In the genomic region with DNA sequence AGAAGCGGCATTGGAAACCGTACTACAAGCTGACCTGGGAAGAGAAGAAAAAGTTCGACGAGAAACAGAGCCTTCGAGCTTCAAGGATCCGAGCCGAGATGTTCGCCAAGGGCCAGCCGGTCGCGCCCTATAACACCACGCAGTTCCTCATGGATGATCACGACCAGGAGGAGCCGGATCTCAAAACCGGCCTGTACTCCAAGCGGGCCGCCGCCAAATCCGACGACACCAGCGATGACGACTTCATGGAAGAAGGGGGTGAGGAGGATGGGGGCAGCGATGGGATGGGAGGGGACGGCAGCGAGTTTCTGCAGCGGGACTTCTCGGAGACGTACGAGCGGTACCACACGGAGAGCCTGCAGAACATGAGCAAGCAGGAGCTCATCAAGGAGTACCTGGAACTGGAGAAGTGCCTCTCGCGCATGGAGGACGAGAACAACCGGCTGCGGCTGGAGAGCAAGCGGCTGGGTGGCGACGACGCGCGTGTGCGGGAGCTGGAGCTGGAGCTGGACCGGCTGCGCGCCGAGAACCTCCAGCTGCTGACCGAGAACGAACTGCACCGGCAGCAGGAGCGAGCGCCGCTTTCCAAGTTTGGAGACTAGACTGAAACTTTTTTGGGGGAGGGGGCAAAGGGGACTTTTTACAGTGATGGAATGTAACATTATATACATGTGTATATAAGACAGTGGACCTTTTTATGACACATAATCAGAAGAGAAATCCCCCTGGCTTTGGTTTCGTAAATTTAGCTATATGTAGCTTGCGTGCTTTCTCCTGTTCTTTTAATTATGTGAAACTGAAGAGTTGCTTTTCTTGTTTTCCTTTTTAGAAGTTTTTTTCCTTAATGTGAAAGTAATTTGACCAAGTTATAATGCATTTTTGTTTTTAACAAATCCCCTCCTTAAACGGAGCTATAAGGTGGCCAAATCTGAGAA, we compare ENCODE assay signal across 7 cellular contexts. TPM values are rescaled to one million over a fixed set of nuclear protein-coding genes. Genes with fewer than 3 reads are reported as not detected.
DNase-seq lines count a peak whose midpoint lies in the region; TF ChIP-seq lines count a peak whose summit lies in the region.

No MANE protein-coding gene starts in this region.

- no peaks in the 10 kb centered on the region for H3K9me3 ChIP-seq in endodermal cell (ENCODE audit: control insufficient read depth, low read length)

- WGBS in endodermal cell (ENCODE audit: insufficient coverage in 1 of 2, insufficient read length in 1 of 2), 2 experiments, result 1 to 3% methylated on average over 25 to 55 of the region's 56 CpGs

- no peaks in the 10 kb centered on the region for H3K27me3 Mint-ChIP-seq in endodermal cell (ENCODE audit: insufficient read depth)
- H3K27me3 Mint-ChIP-seq in mesothelial cell of epicardium (ENCODE audit: low read depth), result no peaks in the 10 kb centered on the region

- H3K4me3 Mint-ChIP-seq in endodermal cell (peak overlapping the region; percentile 96), mesothelial cell of epicardium (peak overlapping the region; percentile 98)

- H3K27me3 ChIP-seq in GM06990 (replicated peaks; ENCODE audit: control insufficient read depth, insufficient read depth, low read length), result no peaks in the 10 kb centered on the region
- no peaks in the 10 kb centered on the region for H3K27me3 ChIP-seq in endodermal cell (ENCODE audit: control insufficient read depth, insufficient read depth, low read length, poor library complexity, severe bottlenecking)

- peaks cover 10% of the 10 kb centered on the region for H3K4me1 ChIP-seq in endodermal cell (ENCODE audit: control insufficient read depth, insufficient read depth, low read length)

- H3K4me3 ChIP-seq in GM06990 (replicated peaks; ENCODE audit: low read depth, low read length) (peak overlapping the region; percentile 98), endodermal cell (ENCODE audit: low read length) (peak overlapping the region; percentile 99)

- TF ChIP-seq CTCF in GM06990 (IDR thresholded peaks at IDR 0.05; ENCODE audit: insufficient read depth, low read length, poor library complexity, severe bottlenecking), result no peak
- TF ChIP-seq CTCF in endodermal cell (conservative IDR thresholded peaks at IDR 0.05), result no peak
- TF ChIP-seq CTCF in mesothelial cell of epicardium (IDR thresholded peaks at IDR 0.05; ENCODE audit: unreplicated experiment), result no peak

- H3K4me1 Mint-ChIP-seq in endodermal cell (peaks cover 28% of the 10 kb centered on the region), mesothelial cell of epicardium (peaks cover 33% of the 10 kb centered on the region)

- H3K27ac ChIP-seq in endodermal cell (ENCODE audit: low read depth, low read length) (peak overlapping the region; percentile 98), substantia nigra (ENCODE audit: low read depth, low read length, poor library complexity, severe bottlenecking) (peak overlapping the region; percentile 92)

- H3K9me3 Mint-ChIP-seq in endodermal cell (no peaks in the 10 kb centered on the region), mesothelial cell of epicardium (no peaks in the 10 kb centered on the region)

- peak overlapping the region; percentile 89 for H3K9ac ChIP-seq in endodermal cell (ENCODE audit: extremely low read depth, low read length, poor library complexity, severe bottlenecking)

- H3K27ac Mint-ChIP-seq in endodermal cell, result peak overlapping the region; percentile 98
- H3K27ac Mint-ChIP-seq in mesothelial cell of epicardium, result peak overlapping the region; percentile 100

- H3K36me3 Mint-ChIP-seq in endodermal cell (ENCODE audit: low read depth) (no peaks in the 10 kb centered on the region), mesothelial cell of epicardium (no peaks in the 10 kb centered on the region)

- DNase-seq in GM06990 (ENCODE audit: extremely low read depth, insufficient read length), result peak; percentile 73
- peak; percentile 49 for DNase-seq in MV-4-11 (lab: John Stamatoyannopoulos, UW)
- peak; percentile 13 to 43 for DNase-seq in activated CD4-positive, alpha-beta T cell treated with anti-CD3 and anti-CD28 coated beads, Interleukin-2, amount 50 U/mL, for 24 hours (ENCODE audit: low read depth in 1 of 2, low spot score in 1 of 2)
- peak; percentile 81 for DNase-seq in endodermal cell
- DNase-seq in mesothelial cell of epicardium (ENCODE audit: low spot score in 2 of 2, unreplicated experiment in 2 of 2), result peak in 1 of 2 experiments; percentile 58
- DNase-seq in substantia nigra (lab: John Stamatoyannopoulos, UW), result peak in 37 of 49 donors; percentile 27 to 80 (median 60)
- DNase-seq in GM19240 (ENCODE audit: insufficient read length, low spot score), result no peak

- H3K36me3 ChIP-seq in GM06990 (ENCODE audit: control insufficient read depth, insufficient read depth, low read length) (no peaks in the 10 kb centered on the region; the same call in 1 of the 2 replicates), endodermal cell (ENCODE audit: control insufficient read depth, insufficient read depth, low read length) (no peaks in the 10 kb centered on the region)

RNA-seq across cellular contexts. Expression of a gene that starts 1.7 kb away (rescaled TPM):
- total RNA-seq in endodermal cell (10 to 100 TPM; 37.0 to 39.2 TPM), mesothelial cell of epicardium (38.2 to 40.6 TPM (median 38.8 TPM) in 3 replicates)
- polyA plus RNA-seq in endodermal cell (2013, experiment 1 of 2), result 20.1 TPM
- 19.4 TPM for polyA plus RNA-seq in endodermal cell (2013, experiment 2 of 2)

RNA-seq across cellular contexts. Expression of a gene that starts 11.7 kb away (rescaled TPM):
- total RNA-seq in endodermal cell (10 to 100 TPM; 12.9 to 13.1 TPM), mesothelial cell of epicardium (6.5 to 9.6 TPM (median 7.7 TPM) in 3 replicates)
- polyA plus RNA-seq in endodermal cell (2013, experiment 1 of 2), result 8.6 TPM
- polyA plus RNA-seq in endodermal cell (2013, experiment 2 of 2), result 7.7 TPM

RNA-seq across cellular contexts. Expression of a gene that starts 14.4 kb away (rescaled TPM):
- 10 to 100 TPM; 17.4 to 19.5 TPM for total RNA-seq in endodermal cell
- polyA plus RNA-seq in endodermal cell (2013, experiment 1 of 2), result 6.8 TPM
- 6.0 TPM for polyA plus RNA-seq in endodermal cell (2013, experiment 2 of 2)
- total RNA-seq in mesothelial cell of epicardium, result 17.0 to 17.4 TPM (median 17.4 TPM) in 3 replicates

RNA-seq across cellular contexts. Expression of a gene that starts 17.6 kb away (rescaled TPM):
- total RNA-seq in endodermal cell (10 to 100 TPM; 34.8 to 42.9 TPM), mesothelial cell of epicardium (46.6 to 54.0 TPM (median 52.6 TPM) in 3 replicates)
- 16.1 TPM for polyA plus RNA-seq in endodermal cell (2013, experiment 1 of 2)
- 20.9 TPM for polyA plus RNA-seq in endodermal cell (2013, experiment 2 of 2)
